In genomic region chr15:49718846-49719245, GRCh38 we compare ENCODE assay signal across 20 cellular contexts.
DNase-seq lines count a peak whose midpoint lies in the region; ATAC-seq and TF ChIP-seq lines count a peak whose summit lies in the region.
"Had no signal": no experiment of that assay in that cellular context is flagged by ENCODE, and none has a peak within 500 bp of the region (broad histone marks: within the 10 kb centered on the region; RNA-seq: fewer than 3 reads in every experiment).

No MANE protein-coding gene starts in this region.

- peaks cover 19% of the 10 kb centered on the region for H3K4me1 Mint-ChIP-seq in activated CD8-positive, alpha-beta memory T cell treated with anti-CD3 and anti-CD28 coated beads, Interleukin-2, amount 10 ng/mL, durations not matched to agents 7 days and 5 days
- H3K4me1 Mint-ChIP-seq: mesothelial cell of epicardium, neural crest cell, T-cell had no signal

- intact Hi-C loops in left ventricle myocardium inferior (cut with micrococcal nuclease), result no loop called here
- intact Hi-C loops in right cardiac atrium (cut with DNase I), result no loop called here
- intact Hi-C loops in sciatic nerve (cut with DNase I), result no loop called here

- H3K4me3 ChIP-seq in left ventricle myocardium inferior, result no peak overlapping the region
- no peak overlapping the region for H3K4me3 ChIP-seq in right atrium auricular region
- H3K4me3 ChIP-seq in right cardiac atrium (ENCODE audit: low read length), result no peak overlapping the region

- CTCF ChIA-PET in activated CD8-positive, alpha-beta memory T cell treated with anti-CD3 and anti-CD28 coated beads, Interleukin-2, amount 10 ng/mL, durations not matched to agents 7 days and 5 days (lab: Charles Lee), result no interaction called here

- no peak overlapping the region for H3K4me3 Mint-ChIP-seq in activated CD8-positive, alpha-beta memory T cell treated with anti-CD3 and anti-CD28 coated beads, Interleukin-2, amount 10 ng/mL, durations not matched to agents 7 days and 5 days
- H3K4me3 Mint-ChIP-seq: activated CD4-positive, alpha-beta T cell treated with anti-CD3 and anti-CD28 coated beads, Interleukin-2, amount 10 ng/mL, durations not matched to agents 7 days and 5 days; activated naive CD8-positive, alpha-beta T cell treated with anti-CD3 and anti-CD28 coated beads, Interleukin-2, amount 10 ng/mL, durations not matched to agents 7 days and 5 days; mesothelial cell of epicardium; neural crest cell; T-cell had no signal

- H3K27me3 ChIP-seq in left ventricle myocardium inferior (ENCODE audit: low read depth), result no peaks in the 10 kb centered on the region
- no peaks in the 10 kb centered on the region for H3K27me3 ChIP-seq in right atrium auricular region
- H3K27me3 ChIP-seq in right cardiac atrium (ENCODE audit: control insufficient read depth, insufficient read depth), result no peaks in the 10 kb centered on the region

- WGBS in right cardiac atrium, result 70% methylated on average over 3 of the region's 3 CpGs

- no peaks in the 10 kb centered on the region for H3K36me3 ChIP-seq in left ventricle myocardium inferior
- no peaks in the 10 kb centered on the region for H3K36me3 ChIP-seq in right atrium auricular region

- H3K27ac Mint-ChIP-seq in activated CD8-positive, alpha-beta memory T cell treated with anti-CD3 and anti-CD28 coated beads, Interleukin-2, amount 10 ng/mL, durations not matched to agents 7 days and 5 days, result no peak overlapping the region
- H3K27ac Mint-ChIP-seq: activated CD4-positive, alpha-beta T cell treated with anti-CD3 and anti-CD28 coated beads, Interleukin-2, amount 10 ng/mL, durations not matched to agents 7 days and 5 days; activated naive CD8-positive, alpha-beta T cell treated with anti-CD3 and anti-CD28 coated beads, Interleukin-2, amount 10 ng/mL, durations not matched to agents 7 days and 5 days; mesothelial cell of epicardium; T-cell had no signal

- H3K27me3 Mint-ChIP-seq in activated CD8-positive, alpha-beta memory T cell treated with anti-CD3 and anti-CD28 coated beads, Interleukin-2, amount 10 ng/mL, durations not matched to agents 7 days and 5 days, result peaks cover 15% of the 10 kb centered on the region
- H3K27me3 Mint-ChIP-seq: activated CD4-positive, alpha-beta T cell treated with anti-CD3 and anti-CD28 coated beads, Interleukin-2, amount 10 ng/mL, durations not matched to agents 7 days and 5 days had no signal

- ATAC-seq in right cardiac atrium (peak in 1 of 2 donors; percentile 24), sciatic nerve (peak; percentile 12), GM21528 (IDR thresholded peaks at IDR 0.05; ENCODE audit: low FRiP score, unreplicated experiment) (no peak), HG03039 (IDR thresholded peaks at IDR 0.05; ENCODE audit: unreplicated experiment) (no peak)
- no peak for ATAC-seq in activated CD8-positive, alpha-beta memory T cell treated with anti-CD3 and anti-CD28 coated beads, Interleukin-2, amount 10 ng/mL, durations not matched to agents 7 days and 5 days
- ATAC-seq: T-cell had no signal

- no peak for DNase-seq in left ventricle myocardium inferior
- DNase-seq in right atrium auricular region (ENCODE audit: low spot score), result no peak
- no peak for DNase-seq in right cardiac atrium
- no peak for DNase-seq in sciatic nerve (ENCODE audit: low spot score)
- no peak for DNase-seq in stimulated activated CD4-positive, alpha-beta T cell treated with anti-CD3 and anti-CD28 coated beads, Interleukin-12 subunit alpha, Interleukin-12 subunit beta, amount 100 ng/mL, for 4 hours
- no peak for DNase-seq in activated CD8-positive, alpha-beta memory T cell treated with anti-CD3 and anti-CD28 coated beads, Interleukin-2, amount 10 ng/mL, durations not matched to agents 7 days and 5 days
- DNase-seq: activated CD4-positive, alpha-beta T cell treated with anti-CD3 and anti-CD28 coated beads, Interleukin-2, amount 10 ng/mL, durations not matched to agents 7 days and 5 days; activated naive CD8-positive, alpha-beta T cell treated with anti-CD3 and anti-CD28 coated beads, Interleukin-2, amount 10 ng/mL, durations not matched to agents 7 days and 5 days; Calu3; cortex of kidney; kidney glomerular epithelial cell; NCI-H146; NCI-H2171 treated with DMSO at 0.1 percent for 48 hours; NCI-H774; SHP77; T-cell had no signal

- TF ChIP-seq CTCF in left ventricle myocardium inferior (IDR thresholded peaks at IDR 0.05; ENCODE audit: borderline replicate concordance) (no peak), right atrium auricular region (IDR thresholded peaks at IDR 0.05) (no peak)

- peaks cover 13% of the 10 kb centered on the region for H3K36me3 Mint-ChIP-seq in activated CD8-positive, alpha-beta memory T cell treated with anti-CD3 and anti-CD28 coated beads, Interleukin-2, amount 10 ng/mL, durations not matched to agents 7 days and 5 days
- H3K36me3 Mint-ChIP-seq: mesothelial cell of epicardium, T-cell had no signal

- H3K27ac ChIP-seq in left ventricle myocardium inferior (replicated peaks) (peak overlapping the region; percentile 69), right atrium auricular region (peak overlapping the region in 1 of 2 donors; percentile 79), right cardiac atrium (ENCODE audit: low read length) (peak overlapping the region; percentile 64)

- no peaks in the 10 kb centered on the region for H3K9me3 ChIP-seq in left ventricle myocardium inferior (replicated peaks)
- H3K9me3 ChIP-seq in right atrium auricular region, result no peaks in the 10 kb centered on the region
- no peaks in the 10 kb centered on the region for H3K9me3 ChIP-seq in right cardiac atrium (ENCODE audit: control insufficient read depth, low read length)

- H3K4me1 ChIP-seq in left ventricle myocardium inferior (peaks cover 26% of the 10 kb centered on the region), right atrium auricular region (no peaks in the 10 kb centered on the region), right cardiac atrium (ENCODE audit: control insufficient read depth, insufficient read depth, low read length) (peaks cover 2% of the 10 kb centered on the region)

- H3K9me3 Mint-ChIP-seq in activated CD8-positive, alpha-beta memory T cell treated with anti-CD3 and anti-CD28 coated beads, Interleukin-2, amount 10 ng/mL, durations not matched to agents 7 days and 5 days (ENCODE audit: low read depth), result no peaks in the 10 kb centered on the region
- H3K9me3 Mint-ChIP-seq: neural crest cell, T-cell had no signal
